ENCODE assay signal across 7 cellular contexts in the genomic region with DNA sequence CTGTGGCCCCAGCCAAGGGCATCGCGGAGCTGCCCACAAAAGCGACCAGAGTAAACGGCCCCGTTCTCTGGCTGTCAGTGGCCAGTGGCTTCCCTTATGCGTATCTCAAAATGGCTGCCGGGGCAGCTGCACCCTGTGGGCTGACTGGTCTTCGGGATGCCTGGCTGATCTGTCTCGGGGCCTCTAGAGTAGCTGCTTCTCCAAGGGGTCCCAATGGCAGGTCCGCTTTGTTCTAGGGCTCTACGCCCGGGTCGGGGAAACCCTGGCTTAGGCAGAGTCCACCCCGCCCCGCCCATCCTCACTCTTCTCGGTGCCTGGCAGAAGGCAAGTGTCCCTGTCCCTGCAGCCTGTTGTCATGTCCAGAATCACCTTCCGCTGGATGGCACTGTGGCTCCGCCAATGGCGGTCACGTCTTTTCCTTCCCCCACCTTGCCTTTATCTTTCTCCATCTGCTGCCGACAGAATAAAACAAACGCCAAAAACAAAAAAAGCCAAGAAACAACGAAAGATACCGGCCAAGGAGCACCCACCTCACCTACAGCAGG. TPM values are rescaled to one million over a fixed set of nuclear protein-coding genes. Genes with fewer than 3 reads are reported as not detected.
DNase-seq lines count a peak whose midpoint lies in the region; ATAC-seq and TF ChIP-seq lines count a peak whose summit lies in the region.
"Not testable (repeated sequence)": the region's sequence is repeated elsewhere in the genome, so short reads cannot be mapped to it uniquely, and the experiment has no call there.

No MANE protein-coding gene starts in this region.

- not testable (repeated sequence) for H3K4me2 ChIP-seq in IMR-90 (ENCODE audit: low read depth, low read length)

- TF ChIP-seq RAD21 in IMR-90 (IDR thresholded peaks at IDR 0.05; ENCODE audit: low read length) = not testable (repeated sequence)

- ATAC-seq in GM18873 (IDR thresholded peaks at IDR 0.05; ENCODE audit: low FRiP score, unreplicated experiment) (peak; percentile 34), GM19467 (IDR thresholded peaks at IDR 0.05; ENCODE audit: unreplicated experiment) (peak; percentile 44), HG02571 (IDR thresholded peaks at IDR 0.05; ENCODE audit: unreplicated experiment) (peak; percentile 33), HG03095 (IDR thresholded peaks at IDR 0.05; ENCODE audit: unreplicated experiment) (peak; percentile 40), IMR-90 (ENCODE audit: low read depth) (peak; percentile 76), left cardiac atrium (peak; percentile 16 to 76), psoas muscle (peak; percentile 74 to 80 (median 78))

- H4K5ac ChIP-seq in IMR-90 (ENCODE audit: low read depth, low read length) = not testable (repeated sequence)

- not testable (repeated sequence) for H4K8ac ChIP-seq in IMR-90 (ENCODE audit: low read depth in 2 of 2, low read length in 2 of 2)

- not testable (repeated sequence) for H3K4ac ChIP-seq in IMR-90 (ENCODE audit: low read depth, low read length)

- not testable (repeated sequence) for H3K4me3 ChIP-seq in IMR-90 (ENCODE audit: insufficient read depth, low read depth, low read length); psoas muscle

- intact Hi-C loops in IMR-90 (cut with micrococcal nuclease); left cardiac atrium (cut with DNase I); psoas muscle (cut with DNase I): not testable (repeated sequence)

- H3K4me1 ChIP-seq in IMR-90 (ENCODE audit: control insufficient read depth, insufficient read depth, low read length); psoas muscle: not testable (repeated sequence)

- dilution Hi-C loops in IMR-90 (cut with HindIII; ENCODE audit: low sequenced_read_pairs, unreplicated experiment) = not testable (repeated sequence)

- TF ChIP-seq POLR2A in IMR-90 (IDR thresholded peaks at IDR 0.05; ENCODE audit: low read depth, low read length) = not testable (repeated sequence)

- CTCF ChIA-PET in IMR-90 (lab: Yijun Ruan, JAX) = not testable (repeated sequence)

- not testable (repeated sequence) for H3K27me3 ChIP-seq in IMR-90 (ENCODE audit: control insufficient read depth, insufficient read depth, low read length); psoas muscle (ENCODE audit: insufficient read depth in 3 of 3, low read length in 2 of 3)

- not testable (repeated sequence) for H2BK15ac ChIP-seq in IMR-90 (ENCODE audit: low read depth, low read length)

- H3K14ac ChIP-seq in IMR-90 (replicated peaks; ENCODE audit: low read depth, low read length) = not testable (repeated sequence)

- not testable (repeated sequence) for H2AK5ac ChIP-seq in IMR-90 (ENCODE audit: low read depth, low read length)

- H4K91ac ChIP-seq in IMR-90 (ENCODE audit: insufficient read depth, low read depth, low read length) = not testable (repeated sequence)

- not testable (repeated sequence) for H3K9me3 ChIP-seq in IMR-90 (ENCODE audit: control insufficient read depth, insufficient read depth, low read length); psoas muscle

- not testable (repeated sequence) for H3K9ac ChIP-seq in IMR-90 (ENCODE audit: low read depth, low read length)

- H2AK9ac ChIP-seq in IMR-90 (replicated peaks; ENCODE audit: low read depth, low read length, poor library complexity) = not testable (repeated sequence)

- H3K27ac ChIP-seq in IMR-90 (ENCODE audit: insufficient read depth, low read length); psoas muscle: not testable (repeated sequence)

- not testable (repeated sequence) for H3K56ac ChIP-seq in IMR-90 (ENCODE audit: extremely low read depth, insufficient read depth, low read length)

- not testable (repeated sequence) for DNase-seq in IMR-90, left cardiac atrium, psoas muscle

- not testable (repeated sequence) for H2BK5ac ChIP-seq in IMR-90 (ENCODE audit: low read depth, low read length, poor library complexity, severe bottlenecking)

- H2BK120ac ChIP-seq in IMR-90 (ENCODE audit: low read depth, low read length) = not testable (repeated sequence)

- POLR2A ChIA-PET in IMR-90 (lab: Charles Lee; ENCODE audit: unreplicated experiment) = not testable (repeated sequence)

- H2BK20ac ChIP-seq in IMR-90 (ENCODE audit: low read depth, low read length) = not testable (repeated sequence)

- not testable (repeated sequence) for BruUV-seq in IMR-90 (replicated peaks; lab: Mats Ljungman, UMichigan)

- TF ChIP-seq CTCF in IMR-90 (conservative IDR thresholded peaks at IDR 0.05; ENCODE audit: low read depth, low read length); psoas muscle (IDR thresholded peaks at IDR 0.05): not testable (repeated sequence)

- in situ Hi-C loops in IMR-90 (cut with MboI; ENCODE audit: low sequenced_read_pairs) = not testable (repeated sequence)

- H3K79me1 ChIP-seq in IMR-90 (ENCODE audit: low read depth in 1 of 2, low read length in 2 of 2) = not testable (repeated sequence)

- not testable (repeated sequence) for H3K9me1 ChIP-seq in IMR-90 (ENCODE audit: insufficient read depth, low read length)

- not testable (repeated sequence) for H2AFZ ChIP-seq in IMR-90 (replicated peaks; ENCODE audit: low read length, poor library complexity)

- H4K20me1 ChIP-seq in IMR-90 (ENCODE audit: insufficient read depth, low read length) = not testable (repeated sequence)

- H3K36me3 ChIP-seq in IMR-90 (ENCODE audit: control insufficient read depth, insufficient read depth, low read length); psoas muscle (ENCODE audit: insufficient read depth in 1 of 2, low read depth in 1 of 2): not testable (repeated sequence)

- WGBS in IMR-90 (ENCODE audit: extremely low coverage in 2 of 2, insufficient read length in 1 of 2), 2 experiments = no CpG with 5 or more reads among the region's 24 CpGs
- WGBS in psoas muscle, 3 donors = no CpG with 5 or more reads among the region's 24 CpGs

- H3K18ac ChIP-seq in IMR-90 (ENCODE audit: low read depth, low read length) = not testable (repeated sequence)

- H3K23ac ChIP-seq in IMR-90 (ENCODE audit: low read depth, low read length) = not testable (repeated sequence)

RNA-seq across cellular contexts. Expression of a gene that starts 50.0 kb away (rescaled TPM):
- total RNA-seq in IMR-90 (2012; rRNA removed) (2.5 and 3.2 TPM in 2 replicates), left cardiac atrium (10 to 100 TPM; 27.5 to 32.6 TPM), psoas muscle (10 to 100 TPM in 2 of 4 donors, 1 to 10 TPM in 2; 5.3 to 15.6 (median 8.5) TPM)
- polyA plus RNA-seq in IMR-90 (2012; rRNA removed) (61.5 and 64.6 TPM in 2 replicates), psoas muscle (1 to 10 TPM; 5.2 to 7.7 (median 6.5) TPM)
- 18.4 and 26.7 TPM in 2 replicates for polyA plus RNA-seq in IMR-90 (2012; cell fraction: cytosol; rRNA removed)
- polyA plus RNA-seq in IMR-90 (2012; cell fraction: nucleus; rRNA removed; ENCODE audit: low replicate concordance) = 8.0 and 12.8 TPM in 2 replicates
